1 cellular context compared by ENCODE assay signal in the genomic region with DNA sequence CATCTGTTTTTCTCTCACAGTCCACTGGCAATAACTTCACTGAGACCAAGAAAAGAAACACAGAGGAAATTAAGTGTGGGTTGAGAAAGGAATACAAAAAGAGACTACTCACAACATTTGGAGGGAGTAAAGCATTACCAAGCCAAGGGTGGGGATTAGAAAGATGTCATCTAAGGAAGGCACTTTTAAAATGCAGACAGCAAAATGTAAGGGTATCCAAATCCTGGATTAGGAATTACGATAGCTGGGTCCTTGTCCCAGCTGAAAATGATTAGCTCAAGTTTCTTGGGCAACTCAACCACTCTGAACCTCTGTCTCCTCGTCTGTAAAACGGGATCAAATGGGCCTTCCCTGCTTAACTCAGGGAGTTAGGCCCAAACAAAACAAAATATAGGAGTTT.
TF ChIP-seq lines count a peak whose summit lies in the region.

No MANE protein-coding gene starts in this region.

TF ChIP-seq in A549, 52 proteins besides CTCF, POLR2A, EP300 and RAD21 (continued from another document):
- TF ChIP-seq POLR2AphosphoS2 (conservative IDR thresholded peaks at IDR 0.05; ENCODE audit: low read length), result no peak
